ENCODE assay signal across 1 cellular context in the genomic region with DNA sequence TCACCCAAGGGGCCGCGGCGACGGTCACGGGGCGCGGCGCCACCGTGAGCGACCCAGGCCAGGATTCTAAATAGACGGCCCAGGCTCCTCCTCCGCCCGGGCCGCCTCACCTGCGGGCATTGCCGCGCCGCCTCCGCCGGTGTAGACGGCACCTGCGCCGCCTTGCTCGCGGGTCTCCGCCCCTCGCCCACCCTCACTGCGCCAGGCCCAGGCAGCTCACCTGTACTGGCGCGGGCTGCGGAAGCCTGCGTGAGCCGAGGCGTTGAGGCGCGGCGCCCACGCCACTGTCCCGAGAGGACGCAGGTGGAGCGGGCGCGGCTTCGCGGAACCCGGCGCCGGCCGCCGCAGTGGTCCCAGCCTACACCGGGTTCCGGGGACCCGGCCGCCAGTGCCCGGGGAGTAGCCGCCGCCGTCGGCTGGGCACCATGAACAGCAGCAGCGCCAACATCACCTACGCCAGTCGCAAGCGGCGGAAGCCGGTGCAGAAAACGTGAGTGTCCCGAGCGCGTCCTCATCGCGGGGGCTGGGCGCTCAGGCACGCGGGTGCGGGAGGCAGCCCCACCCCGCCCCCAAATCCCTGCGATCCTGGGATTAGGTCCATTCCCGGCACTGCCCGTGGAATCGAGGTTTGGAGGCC.
TF ChIP-seq lines count a peak whose summit lies in the region.

No MANE protein-coding gene starts in this region.

TF ChIP-seq in HepG2, 621 proteins besides CTCF, POLR2A, EP300 and RAD21 (continued from another document and continues in another):
- TF ChIP-seq, protein P1, sequence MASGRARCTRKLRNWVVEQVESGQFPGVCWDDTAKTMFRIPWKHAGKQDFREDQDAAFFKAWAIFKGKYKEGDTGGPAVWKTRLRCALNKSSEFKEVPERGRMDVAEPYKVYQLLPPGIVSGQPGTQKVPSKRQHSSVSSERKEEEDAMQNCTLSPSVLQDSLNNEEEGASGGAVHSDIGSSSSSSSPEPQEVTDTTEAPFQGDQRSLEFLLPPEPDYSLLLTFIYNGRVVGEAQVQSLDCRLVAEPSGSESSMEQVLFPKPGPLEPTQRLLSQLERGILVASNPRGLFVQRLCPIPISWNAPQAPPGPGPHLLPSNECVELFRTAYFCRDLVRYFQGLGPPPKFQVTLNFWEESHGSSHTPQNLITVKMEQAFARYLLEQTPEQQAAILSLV (CRISPR knock-in tag; IDR thresholded peaks at IDR 0.05; ENCODE audit: borderline replicate concordance), result peak; percentile 44; the same call in 1 of the 2 replicates
- TF ChIP-seq KDM2A (CRISPR knock-in tag; IDR thresholded peaks at IDR 0.05; ENCODE audit: borderline replicate concordance, low read depth), result peak; percentile 70
- TF ChIP-seq POLR2AphosphoS2 (IDR thresholded peaks at IDR 0.05; ENCODE audit: low read depth, low read length), result no peak
- no peak for TF ChIP-seq SSRP1 (CRISPR knock-in tag; IDR thresholded peaks at IDR 0.05)
- peak; percentile 73; the same call in 1 of the 2 replicates for TF ChIP-seq ZNF790 (CRISPR knock-in tag; IDR thresholded peaks at IDR 0.05; ENCODE audit: borderline replicate concordance)
- TF ChIP-seq TOPORS (CRISPR knock-in tag; IDR thresholded peaks at IDR 0.05), result peak; percentile 60; the same call in 1 of the 2 replicates
- peak; percentile 20; the same call in 1 of the 2 replicates for TF ChIP-seq ESRRA (CRISPR knock-in tag; IDR thresholded peaks at IDR 0.05; ENCODE audit: low read depth)
- TF ChIP-seq, protein P2, sequence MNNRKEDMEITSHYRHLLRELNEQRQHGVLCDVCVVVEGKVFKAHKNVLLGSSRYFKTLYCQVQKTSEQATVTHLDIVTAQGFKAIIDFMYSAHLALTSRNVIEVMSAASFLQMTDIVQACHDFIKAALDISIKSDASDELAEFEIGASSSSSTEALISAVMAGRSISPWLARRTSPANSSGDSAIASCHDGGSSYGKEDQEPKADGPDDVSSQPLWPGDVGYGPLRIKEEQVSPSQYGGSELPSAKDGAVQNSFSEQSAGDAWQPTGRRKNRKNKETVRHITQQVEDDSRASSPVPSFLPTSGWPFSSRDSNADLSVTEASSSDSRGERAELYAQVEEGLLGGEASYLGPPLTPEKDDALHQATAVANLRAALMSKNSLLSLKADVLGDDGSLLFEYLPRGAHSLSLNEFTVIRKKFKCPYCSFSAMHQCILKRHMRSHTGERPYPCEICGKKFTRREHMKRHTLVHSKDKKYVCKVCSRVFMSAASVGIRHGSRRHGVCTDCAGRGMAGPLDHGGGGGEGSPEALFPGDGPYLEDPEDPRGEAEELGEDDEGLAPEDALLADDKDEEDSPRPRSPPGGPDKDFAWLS (CRISPR knock-in tag; IDR thresholded peaks at IDR 0.05; ENCODE audit: borderline replicate concordance), result no peak
- peak; percentile 42 for TF ChIP-seq HNRNPK (IDR thresholded peaks at IDR 0.05; ENCODE audit: low read depth, low read length, poor library complexity, severe bottlenecking)
- TF ChIP-seq HDAC2 (CRISPR knock-in tag; IDR thresholded peaks at IDR 0.05), result no peak
- TF ChIP-seq HNRNPL (IDR thresholded peaks at IDR 0.05; ENCODE audit: low read depth, low read length), result 0 out of 2 replicates have a peak, but pooled peaks have one; percentile 36
- TF ChIP-seq ZNF629 (CRISPR knock-in tag; conservative IDR thresholded peaks at IDR 0.05), result 0 out of 2 replicates have a peak, but pooled peaks have one; percentile 14
- TF ChIP-seq, protein P3, sequence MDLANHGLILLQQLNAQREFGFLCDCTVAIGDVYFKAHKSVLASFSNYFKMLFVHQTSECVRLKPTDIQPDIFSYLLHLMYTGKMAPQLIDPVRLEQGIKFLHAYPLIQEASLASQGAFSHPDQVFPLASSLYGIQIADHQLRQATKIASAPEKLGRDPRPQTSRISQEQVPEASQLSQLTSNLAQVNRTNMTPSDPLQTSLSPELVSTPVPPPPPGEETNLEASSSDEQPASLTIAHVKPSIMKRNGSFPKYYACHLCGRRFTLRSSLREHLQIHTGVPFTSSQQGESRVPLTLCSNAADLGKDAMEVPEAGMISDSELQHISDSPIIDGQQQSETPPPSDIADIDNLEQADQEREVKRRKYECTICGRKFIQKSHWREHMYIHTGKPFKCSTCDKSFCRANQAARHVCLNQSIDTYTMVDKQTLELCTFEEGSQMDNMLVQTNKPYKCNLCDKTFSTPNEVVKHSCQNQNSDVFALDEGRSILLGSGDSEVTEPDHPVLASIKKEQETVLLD (CRISPR knock-in tag; IDR thresholded peaks at IDR 0.05; ENCODE audit: low read depth), result peak; percentile 35; the same call in 1 of the 2 replicates
- TF ChIP-seq, protein P4, sequence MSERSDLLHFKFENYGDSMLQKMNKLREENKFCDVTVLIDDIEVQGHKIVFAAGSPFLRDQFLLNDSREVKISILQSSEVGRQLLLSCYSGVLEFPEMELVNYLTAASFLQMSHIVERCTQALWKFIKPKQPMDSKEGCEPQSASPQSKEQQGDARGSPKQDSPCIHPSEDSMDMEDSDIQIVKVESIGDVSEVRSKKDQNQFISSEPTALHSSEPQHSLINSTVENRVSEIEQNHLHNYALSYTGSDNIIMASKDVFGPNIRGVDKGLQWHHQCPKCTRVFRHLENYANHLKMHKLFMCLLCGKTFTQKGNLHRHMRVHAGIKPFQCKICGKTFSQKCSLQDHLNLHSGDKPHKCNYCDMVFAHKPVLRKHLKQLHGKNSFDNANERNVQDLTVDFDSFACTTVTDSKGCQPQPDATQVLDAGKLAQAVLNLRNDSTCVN (CRISPR knock-in tag; IDR thresholded peaks at IDR 0.05; ENCODE audit: borderline replicate concordance), result no peak
- 0 out of 2 replicates have a peak, but pooled peaks have one; percentile 57 for TF ChIP-seq ZNF839 (CRISPR knock-in tag; IDR thresholded peaks at IDR 0.05; ENCODE audit: borderline replicate concordance)
- 0 out of 2 replicates have a peak, but pooled peaks have one; percentile 60 for TF ChIP-seq ZNF747 (CRISPR knock-in tag; IDR thresholded peaks at IDR 0.05; ENCODE audit: borderline replicate concordance)
- TF ChIP-seq, protein P5, sequence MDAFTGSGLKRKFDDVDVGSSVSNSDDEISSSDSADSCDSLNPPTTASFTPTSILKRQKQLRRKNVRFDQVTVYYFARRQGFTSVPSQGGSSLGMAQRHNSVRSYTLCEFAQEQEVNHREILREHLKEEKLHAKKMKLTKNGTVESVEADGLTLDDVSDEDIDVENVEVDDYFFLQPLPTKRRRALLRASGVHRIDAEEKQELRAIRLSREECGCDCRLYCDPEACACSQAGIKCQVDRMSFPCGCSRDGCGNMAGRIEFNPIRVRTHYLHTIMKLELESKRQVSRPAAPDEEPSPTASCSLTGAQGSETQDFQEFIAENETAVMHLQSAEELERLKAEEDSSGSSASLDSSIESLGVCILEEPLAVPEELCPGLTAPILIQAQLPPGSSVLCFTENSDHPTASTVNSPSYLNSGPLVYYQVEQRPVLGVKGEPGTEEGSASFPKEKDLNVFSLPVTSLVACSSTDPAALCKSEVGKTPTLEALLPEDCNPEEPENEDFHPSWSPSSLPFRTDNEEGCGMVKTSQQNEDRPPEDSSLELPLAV (CRISPR knock-in tag; conservative IDR thresholded peaks at IDR 0.05; ENCODE audit: low read depth), result no peak
- peak; percentile 74 for TF ChIP-seq ZEB1 (IDR thresholded peaks at IDR 0.05; ENCODE audit: insufficient replicate concordance, low read depth)
- peak; percentile 38; the same call in 1 of the 2 replicates for TF ChIP-seq SAP130 (CRISPR knock-in tag; IDR thresholded peaks at IDR 0.05; ENCODE audit: low read depth)
- 0 out of 2 replicates have a peak, but pooled peaks have one; percentile 12 for TF ChIP-seq ZNF724P (CRISPR knock-in tag; IDR thresholded peaks at IDR 0.05; ENCODE audit: borderline replicate concordance)
- TF ChIP-seq NFATC3 (CRISPR knock-in tag; IDR thresholded peaks at IDR 0.05), result no peak
- no peak for TF ChIP-seq NFE2L1 (CRISPR knock-in tag; IDR thresholded peaks at IDR 0.05; ENCODE audit: borderline replicate concordance)
- peak; percentile 60; the same call in 1 of the 2 replicates for TF ChIP-seq ZNF235 (CRISPR knock-in tag; IDR thresholded peaks at IDR 0.05; ENCODE audit: borderline replicate concordance)
- no peak for TF ChIP-seq ZNF501 (CRISPR knock-in tag; IDR thresholded peaks at IDR 0.05)
- 0 out of 2 replicates have a peak, but pooled peaks have one; percentile 66 for TF ChIP-seq ZNF562 (CRISPR knock-in tag; IDR thresholded peaks at IDR 0.05; ENCODE audit: borderline replicate concordance)
- 0 out of 2 replicates have a peak, but pooled peaks have one; percentile 49 for TF ChIP-seq ZBTB7A (CRISPR knock-in tag; IDR thresholded peaks at IDR 0.05)
- TF ChIP-seq CBFB (CRISPR knock-in tag; IDR thresholded peaks at IDR 0.05), result 0 out of 2 replicates have a peak, but pooled peaks have one; percentile 13
- no peak for TF ChIP-seq SMARCC2 (IDR thresholded peaks at IDR 0.05)
- TF ChIP-seq BHLHE40 (IDR thresholded peaks at IDR 0.05; ENCODE audit: low read length), result peak; percentile 65
- no peak for TF ChIP-seq NFYC (CRISPR knock-in tag; IDR thresholded peaks at IDR 0.05)
- TF ChIP-seq ERF (CRISPR knock-in tag; IDR thresholded peaks at IDR 0.05), result 0 out of 2 replicates have a peak, but pooled peaks have one; percentile 11
- TF ChIP-seq ZNF101 (CRISPR knock-in tag; IDR thresholded peaks at IDR 0.05; ENCODE audit: borderline replicate concordance, low read depth), result 0 out of 2 replicates have a peak, but pooled peaks have one; percentile 42
- TF ChIP-seq, protein P6, sequence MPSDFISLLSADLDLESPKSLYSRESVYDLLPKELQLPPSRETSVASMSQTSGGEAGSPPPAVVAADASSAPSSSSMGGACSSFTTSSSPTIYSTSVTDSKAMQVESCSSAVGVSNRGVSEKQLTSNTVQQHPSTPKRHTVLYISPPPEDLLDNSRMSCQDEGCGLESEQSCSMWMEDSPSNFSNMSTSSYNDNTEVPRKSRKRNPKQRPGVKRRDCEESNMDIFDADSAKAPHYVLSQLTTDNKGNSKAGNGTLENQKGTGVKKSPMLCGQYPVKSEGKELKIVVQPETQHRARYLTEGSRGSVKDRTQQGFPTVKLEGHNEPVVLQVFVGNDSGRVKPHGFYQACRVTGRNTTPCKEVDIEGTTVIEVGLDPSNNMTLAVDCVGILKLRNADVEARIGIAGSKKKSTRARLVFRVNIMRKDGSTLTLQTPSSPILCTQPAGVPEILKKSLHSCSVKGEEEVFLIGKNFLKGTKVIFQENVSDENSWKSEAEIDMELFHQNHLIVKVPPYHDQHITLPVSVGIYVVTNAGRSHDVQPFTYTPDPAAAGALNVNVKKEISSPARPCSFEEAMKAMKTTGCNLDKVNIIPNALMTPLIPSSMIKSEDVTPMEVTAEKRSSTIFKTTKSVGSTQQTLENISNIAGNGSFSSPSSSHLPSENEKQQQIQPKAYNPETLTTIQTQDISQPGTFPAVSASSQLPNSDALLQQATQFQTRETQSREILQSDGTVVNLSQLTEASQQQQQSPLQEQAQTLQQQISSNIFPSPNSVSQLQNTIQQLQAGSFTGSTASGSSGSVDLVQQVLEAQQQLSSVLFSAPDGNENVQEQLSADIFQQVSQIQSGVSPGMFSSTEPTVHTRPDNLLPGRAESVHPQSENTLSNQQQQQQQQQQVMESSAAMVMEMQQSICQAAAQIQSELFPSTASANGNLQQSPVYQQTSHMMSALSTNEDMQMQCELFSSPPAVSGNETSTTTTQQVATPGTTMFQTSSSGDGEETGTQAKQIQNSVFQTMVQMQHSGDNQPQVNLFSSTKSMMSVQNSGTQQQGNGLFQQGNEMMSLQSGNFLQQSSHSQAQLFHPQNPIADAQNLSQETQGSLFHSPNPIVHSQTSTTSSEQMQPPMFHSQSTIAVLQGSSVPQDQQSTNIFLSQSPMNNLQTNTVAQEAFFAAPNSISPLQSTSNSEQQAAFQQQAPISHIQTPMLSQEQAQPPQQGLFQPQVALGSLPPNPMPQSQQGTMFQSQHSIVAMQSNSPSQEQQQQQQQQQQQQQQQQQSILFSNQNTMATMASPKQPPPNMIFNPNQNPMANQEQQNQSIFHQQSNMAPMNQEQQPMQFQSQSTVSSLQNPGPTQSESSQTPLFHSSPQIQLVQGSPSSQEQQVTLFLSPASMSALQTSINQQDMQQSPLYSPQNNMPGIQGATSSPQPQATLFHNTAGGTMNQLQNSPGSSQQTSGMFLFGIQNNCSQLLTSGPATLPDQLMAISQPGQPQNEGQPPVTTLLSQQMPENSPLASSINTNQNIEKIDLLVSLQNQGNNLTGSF (CRISPR knock-in tag; IDR thresholded peaks at IDR 0.05), result 0 out of 2 replicates have a peak, but pooled peaks have one; percentile 74
- 0 out of 2 replicates have a peak, but pooled peaks have one; percentile 38 for TF ChIP-seq ELF4 (CRISPR knock-in tag; IDR thresholded peaks at IDR 0.05; ENCODE audit: borderline replicate concordance)
- peak; percentile 53; the same call in 1 of the 2 replicates for TF ChIP-seq MYC (CRISPR knock-in tag; IDR thresholded peaks at IDR 0.05; ENCODE audit: borderline replicate concordance)
- TF ChIP-seq ZNF382 (CRISPR knock-in tag; IDR thresholded peaks at IDR 0.05; ENCODE audit: borderline replicate concordance), result no peak
- TF ChIP-seq, protein P7, sequence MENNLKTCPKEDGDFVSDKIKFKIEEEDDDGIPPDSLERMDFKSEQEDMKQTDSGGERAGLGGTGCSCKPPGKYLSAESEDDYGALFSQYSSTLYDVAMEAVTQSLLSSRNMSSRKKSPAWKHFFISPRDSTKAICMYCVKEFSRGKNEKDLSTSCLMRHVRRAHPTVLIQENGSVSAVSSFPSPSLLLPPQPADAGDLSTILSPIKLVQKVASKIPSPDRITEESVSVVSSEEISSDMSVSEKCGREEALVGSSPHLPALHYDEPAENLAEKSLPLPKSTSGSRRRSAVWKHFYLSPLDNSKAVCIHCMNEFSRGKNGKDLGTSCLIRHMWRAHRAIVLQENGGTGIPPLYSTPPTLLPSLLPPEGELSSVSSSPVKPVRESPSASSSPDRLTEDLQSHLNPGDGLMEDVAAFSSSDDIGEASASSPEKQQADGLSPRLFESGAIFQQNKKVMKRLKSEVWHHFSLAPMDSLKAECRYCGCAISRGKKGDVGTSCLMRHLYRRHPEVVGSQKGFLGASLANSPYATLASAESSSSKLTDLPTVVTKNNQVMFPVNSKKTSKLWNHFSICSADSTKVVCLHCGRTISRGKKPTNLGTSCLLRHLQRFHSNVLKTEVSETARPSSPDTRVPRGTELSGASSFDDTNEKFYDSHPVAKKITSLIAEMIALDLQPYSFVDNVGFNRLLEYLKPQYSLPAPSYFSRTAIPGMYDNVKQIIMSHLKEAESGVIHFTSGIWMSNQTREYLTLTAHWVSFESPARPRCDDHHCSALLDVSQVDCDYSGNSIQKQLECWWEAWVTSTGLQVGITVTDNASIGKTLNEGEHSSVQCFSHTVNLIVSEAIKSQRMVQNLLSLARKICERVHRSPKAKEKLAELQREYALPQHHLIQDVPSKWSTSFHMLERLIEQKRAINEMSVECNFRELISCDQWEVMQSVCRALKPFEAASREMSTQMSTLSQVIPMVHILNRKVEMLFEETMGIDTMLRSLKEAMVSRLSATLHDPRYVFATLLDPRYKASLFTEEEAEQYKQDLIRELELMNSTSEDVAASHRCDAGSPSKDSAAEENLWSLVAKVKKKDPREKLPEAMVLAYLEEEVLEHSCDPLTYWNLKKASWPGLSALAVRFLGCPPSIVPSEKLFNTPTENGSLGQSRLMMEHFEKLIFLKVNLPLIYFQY (CRISPR knock-in tag; IDR thresholded peaks at IDR 0.05; ENCODE audit: borderline replicate concordance), result no peak
